8 cellular contexts compared by ENCODE assay signal in genomic region chrX:155216179-155216939, GRCh38. TPM values are rescaled to one million over a fixed set of nuclear protein-coding genes. Genes with fewer than 3 reads are reported as not detected.
DNase-seq lines count a peak whose midpoint lies in the region; ATAC-seq and TF ChIP-seq lines count a peak whose summit lies in the region.

Gene VBP1 (plus strand): TSS chrX:155216460. CDS start chrX:155216483, 23 bp downstream.

- DNase-seq in DMS53 treated with DMSO at 0.1 percent for 48 hours (lab: John Stamatoyannopoulos, UW; ENCODE audit: unreplicated experiment): peak; percentile 91
- DNase-seq in KBM-7: peak; percentile 98
- peak; percentile 87 for DNase-seq in activated T-cell treated with anti-CD3 and anti-CD28 coated beads, Interleukin-2, amount 50 U/mL, for 24 hours
- DNase-seq in erythroblast (lab: John Stamatoyannopoulos, UW): peak; percentile 95 to 96
- DNase-seq in stimulated activated CD8-positive, alpha-beta memory T cell treated with anti-CD3 and anti-CD28 coated beads, Interleukin-4, amount 100 ng/mL, for 48 hours: peak; percentile 85

- H3K27ac ChIP-seq in mucosa of rectum (ENCODE audit: low read depth in 2 of 2, low read length in 2 of 2): peak within 1 kb of the TSS; percentile 73 to 79

- in situ Hi-C loops in KBM-7 (cut with MboI; ENCODE audit: low pct_unique_long_range_greater_than_20kb, low sequenced_read_pairs): no loop called here

- peaks cover 17% of the 10 kb centered on the region for H3K4me1 Mint-ChIP-seq in activated T-cell treated with anti-CD3 and anti-CD28 coated beads, Interleukin-2, amount 50 U/mL, for 24 hours (ENCODE audit: low read depth)

- peaks cover 2 to 3% of the 10 kb centered on the region in 2 donors for H3K4me1 ChIP-seq in mucosa of rectum (ENCODE audit: control insufficient read depth in 2 of 2, insufficient read depth in 2 of 2, low read length in 2 of 2)

- no peaks in the 10 kb centered on the region for H3K27me3 Mint-ChIP-seq in activated T-cell treated with anti-CD3 and anti-CD28 coated beads, Interleukin-2, amount 50 U/mL, for 24 hours

- TF ChIP-seq POLR2A in erythroblast (IDR thresholded peaks at IDR 0.05; ENCODE audit: low read length): peak; percentile 83

- H3K4me3 ChIP-seq in mucosa of rectum (ENCODE audit: low read length in 2 of 2): peak within 1 kb of the TSS; percentile 88 to 91

- peak within 1 kb of the TSS; percentile 56 to 69 for H3K9ac ChIP-seq in mucosa of rectum (ENCODE audit: low read depth in 1 of 2, low read length in 2 of 2)

- H3K27me3 ChIP-seq in mucosa of rectum (ENCODE audit: control insufficient read depth in 2 of 2, insufficient read depth in 2 of 2, low read length in 2 of 2): no peaks in the 10 kb centered on the region

- peaks cover 0 to 3% of the 10 kb centered on the region in 2 donors for H3K36me3 ChIP-seq in mucosa of rectum (ENCODE audit: control insufficient read depth in 2 of 2, insufficient read depth in 2 of 2, low read length in 2 of 2)

- H3K4me3 Mint-ChIP-seq in activated T-cell treated with anti-CD3 and anti-CD28 coated beads, Interleukin-2, amount 50 U/mL, for 24 hours: peak within 1 kb of the TSS; percentile 85

- ATAC-seq in GM21717 (IDR thresholded peaks at IDR 0.05; ENCODE audit: unreplicated experiment): peak; percentile 97

- no peaks in the 10 kb centered on the region for H3K9me3 ChIP-seq in mucosa of rectum (ENCODE audit: control insufficient read depth in 2 of 2, low read length in 2 of 2)

- H3K36me3 Mint-ChIP-seq in activated T-cell treated with anti-CD3 and anti-CD28 coated beads, Interleukin-2, amount 50 U/mL, for 24 hours (ENCODE audit: low read depth): peaks cover 8% of the 10 kb centered on the region

- H3K27ac Mint-ChIP-seq in activated T-cell treated with anti-CD3 and anti-CD28 coated beads, Interleukin-2, amount 50 U/mL, for 24 hours: peak within 1 kb of the TSS; percentile 84

- H3K9me3 Mint-ChIP-seq in activated T-cell treated with anti-CD3 and anti-CD28 coated beads, Interleukin-2, amount 50 U/mL, for 24 hours: no peaks in the 10 kb centered on the region

TF ChIP-seq in PFSK-1, 5 proteins besides CTCF, POLR2A, EP300 and RAD21:
- no peak for TF ChIP-seq FOXP2 (optimal IDR thresholded peaks at IDR 0.05; ENCODE audit: borderline replicate concordance, extremely low read depth, extremely low read length, insufficient read depth)
- peak; percentile 81 for TF ChIP-seq POLR2AphosphoS5 (IDR thresholded peaks at IDR 0.05; ENCODE audit: low read depth, low read length)
- TF ChIP-seq REST (IDR thresholded peaks at IDR 0.05; ENCODE audit: insufficient read depth in 1 of 2, low read depth in 2 of 2, low read length in 2 of 2): no peak
- no peak for TF ChIP-seq SIN3A (IDR thresholded peaks at IDR 0.05; ENCODE audit: borderline replicate concordance, insufficient read depth, low read length)
- peak; percentile 43; the same call in 1 of the 2 replicates for TF ChIP-seq TAF1 (IDR thresholded peaks at IDR 0.05; ENCODE audit: borderline replicate concordance, insufficient read depth, low read length)
TF ChIP-seq in PFSK-1: peak in this region for 2.

RNA-seq across cellular contexts. Expression of gene VBP1, which starts in this region (rescaled TPM):
- polyA plus RNA-seq in PFSK-1 (2012; ENCODE audit: insufficient read length, low read depth): 28.5 TPM

Comparison
In these comparisons a context has a peak if more than half of its experiments do, and no peak if none do; other contexts are left out.
1. Peak in every context shown above with its lines: DNase-seq, ATAC-seq, H3K4me3 ChIP-seq and H3K27ac ChIP-seq.